ENCODE assay signal across 21 cellular contexts in the genomic region with DNA sequence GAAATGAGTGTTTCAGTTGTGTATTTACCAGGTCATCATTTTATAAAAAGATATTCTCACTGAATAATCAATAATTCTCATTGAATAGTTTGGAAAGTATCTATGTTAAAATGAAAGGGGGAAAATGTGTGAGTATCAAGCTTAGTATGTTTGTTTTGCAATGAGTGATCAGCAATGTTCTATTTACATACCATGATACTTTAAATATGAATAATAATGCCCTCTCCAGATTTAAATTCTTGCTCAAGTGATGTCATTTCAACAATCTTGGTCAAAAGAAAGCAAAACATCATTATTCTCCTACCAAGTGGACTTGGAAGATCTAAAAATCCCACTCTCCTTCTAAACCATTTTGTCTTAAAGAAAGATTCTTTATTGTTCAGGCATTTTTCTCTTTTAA.
"Had no signal": no experiment of that assay in that cellular context is flagged by ENCODE, and none has a peak within 500 bp of the region (broad histone marks: within the 10 kb centered on the region; RNA-seq: fewer than 3 reads in every experiment).

No MANE protein-coding gene starts in this region.

- H3K27me3 ChIP-seq: breast epithelium, colonic mucosa, gastroesophageal sphincter, stomach, suprapubic skin, tibial nerve had no signal

- H3K36me3 ChIP-seq: breast epithelium, colonic mucosa, gastroesophageal sphincter, lower lobe of right lung, stomach, suprapubic skin, tibial nerve had no signal

- ATAC-seq: gastroesophageal sphincter; sciatic nerve; stimulated activated memory B cell treated with anti-CD40 and anti-IgM and Interleukin-4, amounts not matched to agents 10 μg/mL and 1 μg/mL and 100 μg/mL, for 72 hours had no signal

- H3K4me1 ChIP-seq: breast epithelium, colonic mucosa, gastroesophageal sphincter, lower lobe of right lung, suprapubic skin, tibial nerve had no signal

- DNase-seq: activated CD4-positive, alpha-beta T cell treated with anti-CD3 and anti-CD28 coated beads for 1 hour; activated naive CD4-positive, alpha-beta T cell treated with Interleukin-2 at 50 U/mL for 16 hours; activated naive CD8-positive, alpha-beta T cell treated with anti-CD3 and anti-CD28 coated beads for 36 hours; activated T-cell treated with anti-CD3 and anti-CD28 coated beads, Interleukin-2, amount 50 U/mL, for 24 hours; amniotic stem cell; colonic mucosa; head of caudate nucleus; naive B cell; occipital lobe; posterior cingulate gyrus; stimulated activated CD4-positive, alpha-beta T cell treated with anti-CD3 and anti-CD28 coated beads, Interleukin-15, amount 100 ng/mL, for 24 hours; T-helper 9 cell had no signal

- H3K27ac ChIP-seq: breast epithelium, colonic mucosa, gastroesophageal sphincter, lower lobe of right lung, suprapubic skin, tibial nerve had no signal

- H3K9me3 ChIP-seq: breast epithelium, colonic mucosa, gastroesophageal sphincter, lower lobe of right lung, stomach, suprapubic skin, tibial nerve had no signal

- H3K4me3 ChIP-seq: breast epithelium, colonic mucosa, gastroesophageal sphincter, lower lobe of right lung, smooth muscle cell, stomach, suprapubic skin, tibial nerve had no signal

- H3K4me2 ChIP-seq: smooth muscle cell had no signal
